Comparison of ENCODE assay signal across 17 cellular contexts in the genomic region with DNA sequence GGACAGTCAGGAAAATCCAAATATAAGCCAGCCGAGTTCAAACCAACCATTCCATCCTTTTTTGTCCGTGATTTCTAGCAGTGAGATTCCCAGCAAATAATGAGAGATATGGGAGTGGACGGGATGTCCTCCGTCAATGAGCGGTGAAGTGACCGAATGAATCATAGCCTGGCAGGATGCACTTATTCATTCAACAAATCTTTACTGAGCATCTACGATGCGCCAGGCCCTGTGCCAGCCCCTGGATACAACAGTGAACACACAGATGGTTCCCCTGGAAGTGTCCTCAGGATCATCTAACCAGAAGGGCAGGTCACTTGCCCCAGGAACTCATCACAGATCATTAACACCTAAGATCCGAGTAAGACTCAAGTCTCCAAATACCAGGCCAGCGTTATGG.
"Had no signal": no experiment of that assay in that cellular context is flagged by ENCODE, and none has a peak within 500 bp of the region (broad histone marks: within the 10 kb centered on the region; RNA-seq: fewer than 3 reads in every experiment).

No MANE protein-coding gene starts in this region.

- H3K36me3 ChIP-seq: esophagus squamous epithelium, neutrophil, right lobe of liver, tibial artery, upper lobe of left lung, uterus had no signal

- H3K9me3 ChIP-seq: esophagus squamous epithelium, mucosa of descending colon, neutrophil, psoas muscle, right lobe of liver, tibial artery, upper lobe of left lung, uterus had no signal

- ATAC-seq: effector memory CD8-positive, alpha-beta T cell; left colon; mucosa of descending colon; naive thymus-derived CD8-positive, alpha-beta T cell; psoas muscle; right lobe of liver; stimulated activated memory B cell treated with anti-CD40 and anti-IgM and Interleukin-4, amounts not matched to agents 10 μg/mL and 1 μg/mL and 100 μg/mL, for 72 hours had no signal

- H3K27me3 ChIP-seq: esophagus squamous epithelium, hepatocyte, right lobe of liver, upper lobe of left lung, uterus had no signal

- H3K4me2 ChIP-seq: hepatocyte had no signal

- H3K27ac ChIP-seq: esophagus squamous epithelium, hepatocyte, neutrophil, psoas muscle, right lobe of liver, tibial artery, upper lobe of left lung, uterus had no signal

- H3K4me1 ChIP-seq: uterus had no signal

- H2AFZ ChIP-seq: hepatocyte had no signal

- DNase-seq: effector memory CD8-positive, alpha-beta T cell; esophagus squamous epithelium; foreskin melanocyte; left colon; mucosa of descending colon; naive thymus-derived CD8-positive, alpha-beta T cell; psoas muscle; retina; right lobe of liver; stimulated activated CD4-positive, alpha-beta T cell treated with anti-CD3 and anti-CD28 coated beads, Interleukin-4, amount 100 ng/mL, for 1 hour; stimulated activated CD8-positive, alpha-beta memory T cell treated with anti-CD3 and anti-CD28 coated beads, Interleukin-4, amount 100 ng/mL, for 48 hours; tibial artery; upper lobe of left lung; uterus had no signal

- H3K4me3 ChIP-seq: esophagus squamous epithelium, hepatocyte, mucosa of descending colon, psoas muscle, right lobe of liver, tibial artery, upper lobe of left lung, uterus had no signal
